35 cellular contexts compared by ENCODE assay signal in genomic region chr7:131727189-131727588, GRCh38.
"Had no signal": no experiment of that assay in that cellular context is flagged by ENCODE, and none has a peak within 500 bp of the region (broad histone marks: within the 10 kb centered on the region; RNA-seq: fewer than 3 reads in every experiment).

No MANE protein-coding gene starts in this region.

- H3K36me3 ChIP-seq: ascending aorta, cardiac muscle cell, WERI-Rb-1 had no signal

- H3K27me3 ChIP-seq: ascending aorta had no signal

- H3K36me3 Mint-ChIP-seq: activated CD8-positive, alpha-beta memory T cell treated with anti-CD3 and anti-CD28 coated beads, Interleukin-2, amount 10 ng/mL, durations not matched to agents 7 days and 5 days; activated naive CD4-positive, alpha-beta T cell treated with anti-CD3 and anti-CD28 coated beads, Interleukin-2, amount 10 ng/mL, durations not matched to agents 7 days and 5 days; activated naive CD4-positive, alpha-beta T cell treated with anti-CD3 and anti-CD28 coated beads, Interleukin-2, amount 50 U/mL, for 24 hours; activated naive CD8-positive, alpha-beta T cell; activated naive CD8-positive, alpha-beta T cell treated with anti-CD3 and anti-CD28 coated beads, Interleukin-2, amount 10 ng/mL, durations not matched to agents 7 days and 5 days; brain; T-cell had no signal

- H3K4me1 ChIP-seq: ascending aorta had no signal

- H3K9me3 ChIP-seq: ascending aorta had no signal

- H3K27me3 Mint-ChIP-seq: activated CD4-positive, alpha-beta memory T cell treated with anti-CD3 and anti-CD28 coated beads, Interleukin-2, amount 10 ng/mL, durations not matched to agents 7 days and 5 days; activated CD8-positive, alpha-beta memory T cell treated with anti-CD3 and anti-CD28 coated beads, Interleukin-2, amount 10 ng/mL, durations not matched to agents 7 days and 5 days; activated naive CD4-positive, alpha-beta T cell treated with anti-CD3 and anti-CD28 coated beads, Interleukin-2, amount 10 ng/mL, durations not matched to agents 7 days and 5 days had no signal

- DNase-seq: activated CD4-positive, alpha-beta memory T cell treated with anti-CD3 and anti-CD28 coated beads, Interleukin-2, amount 10 ng/mL, durations not matched to agents 7 days and 5 days; activated CD4-positive, alpha-beta T cell treated with anti-CD3 and anti-CD28 coated beads for 1 hour; activated CD4-positive, alpha-beta T cell treated with anti-CD3 and anti-CD28 coated beads for 36 hours; activated CD4-positive, alpha-beta T cell treated with anti-CD3 and anti-CD28 coated beads for 48 hours; activated CD4-positive, alpha-beta T cell treated with anti-CD3 and anti-CD28 coated beads, Interleukin-2, amount 50 U/mL, for 1 hour; activated CD4-positive, alpha-beta T cell treated with anti-CD3 and anti-CD28 coated beads, Interleukin-2, amount 50 U/mL, for 48 hours; activated CD4-positive, CD25-positive, alpha-beta regulatory T cell; activated CD8-positive, alpha-beta memory T cell treated with anti-CD3 and anti-CD28 coated beads for 24 hours; activated CD8-positive, alpha-beta memory T cell treated with anti-CD3 and anti-CD28 coated beads, Interleukin-2, amount 10 ng/mL, durations not matched to agents 7 days and 5 days; activated CD8-positive, alpha-beta memory T cell treated with anti-CD3 and anti-CD28 coated beads, Interleukin-2, amount 50 U/mL, for 48 hours; activated CD8-positive, alpha-beta T cell treated with anti-CD3 and anti-CD28 coated beads, Interleukin-2, amount 10 ng/mL, durations not matched to agents 7 days and 5 days; activated effector memory CD4-positive, alpha-beta T cell treated with Interleukin-2 at 50 U/mL for 16 hours; activated gamma-delta T cell; activated naive CD4-positive, alpha-beta T cell treated with anti-CD3 and anti-CD28 coated beads, Interleukin-2, amount 10 ng/mL, durations not matched to agents 7 days and 5 days; activated naive CD4-positive, alpha-beta T cell treated with Interleukin-2 at 50 U/mL for 16 hours; activated naive CD8-positive, alpha-beta T cell treated with anti-CD3 and anti-CD28 coated beads, Interleukin-2, amount 10 ng/mL, durations not matched to agents 7 days and 5 days; activated naive CD8-positive, alpha-beta T cell treated with anti-CD3 and anti-CD28 coated beads, Interleukin-2, amount 50 U/mL, for 24 hours; activated T-cell treated with anti-CD3 and anti-CD28 coated beads, Interleukin-2, amount 50 U/mL, for 24 hours; activated T-cell treated with anti-CD3 and anti-CD28 coated beads, Interleukin-2, amount 50 U/mL, for 48 hours; amygdala; anterior cingulate cortex; caudate nucleus; cerebellar nuclear complex; T-cell; T-helper 17 cell; WERI-Rb-1 had no signal

- H3K4me1 Mint-ChIP-seq: activated CD4-positive, alpha-beta memory T cell treated with anti-CD3 and anti-CD28 coated beads, Interleukin-2, amount 10 ng/mL, durations not matched to agents 7 days and 5 days; activated CD4-positive, alpha-beta T cell treated with anti-CD3 and anti-CD28 coated beads for 36 hours; activated CD8-positive, alpha-beta memory T cell treated with anti-CD3 and anti-CD28 coated beads, Interleukin-2, amount 10 ng/mL, durations not matched to agents 7 days and 5 days; activated naive CD4-positive, alpha-beta T cell treated with anti-CD3 and anti-CD28 coated beads, Interleukin-2, amount 10 ng/mL, durations not matched to agents 7 days and 5 days; activated naive CD4-positive, alpha-beta T cell treated with anti-CD3 and anti-CD28 coated beads, Interleukin-2, amount 50 U/mL, for 24 hours; activated naive CD8-positive, alpha-beta T cell treated with anti-CD3 and anti-CD28 coated beads, Interleukin-2, amount 10 ng/mL, durations not matched to agents 7 days and 5 days; activated naive CD8-positive, alpha-beta T cell treated with anti-CD3 and anti-CD28 coated beads, Interleukin-2, amount 50 U/mL, for 24 hours; brain; central memory CD8-positive, alpha-beta T cell; T-cell; WTC11 had no signal

- H3K4me3 ChIP-seq: ascending aorta, cardiac muscle cell had no signal

- H3K9me3 Mint-ChIP-seq: activated naive CD4-positive, alpha-beta T cell treated with anti-CD3 and anti-CD28 coated beads, Interleukin-2, amount 10 ng/mL, durations not matched to agents 7 days and 5 days had no signal

- H3K4me3 Mint-ChIP-seq: activated CD4-positive, alpha-beta memory T cell treated with anti-CD3 and anti-CD28 coated beads, Interleukin-2, amount 10 ng/mL, durations not matched to agents 7 days and 5 days; activated CD4-positive, alpha-beta T cell treated with anti-CD3 and anti-CD28 coated beads for 36 hours; activated CD8-positive, alpha-beta memory T cell treated with anti-CD3 and anti-CD28 coated beads, Interleukin-2, amount 10 ng/mL, durations not matched to agents 7 days and 5 days; activated CD8-positive, alpha-beta T cell treated with anti-CD3 and anti-CD28 coated beads, Interleukin-2, amount 10 ng/mL, durations not matched to agents 7 days and 5 days; activated naive CD4-positive, alpha-beta T cell treated with anti-CD3 and anti-CD28 coated beads, Interleukin-2, amount 10 ng/mL, durations not matched to agents 7 days and 5 days; activated naive CD4-positive, alpha-beta T cell treated with anti-CD3 and anti-CD28 coated beads, Interleukin-2, amount 50 U/mL, for 24 hours; activated naive CD8-positive, alpha-beta T cell; activated naive CD8-positive, alpha-beta T cell treated with anti-CD3 and anti-CD28 coated beads, Interleukin-2, amount 10 ng/mL, durations not matched to agents 7 days and 5 days; activated naive CD8-positive, alpha-beta T cell treated with anti-CD3 and anti-CD28 coated beads, Interleukin-2, amount 50 U/mL, for 24 hours; activated T-cell treated with anti-CD3 and anti-CD28 coated beads, Interleukin-2, amount 50 U/mL, for 24 hours; brain; central memory CD8-positive, alpha-beta T cell; T-cell; T-helper 17 cell; WTC11 had no signal

- H3K27ac Mint-ChIP-seq: activated CD4-positive, alpha-beta memory T cell treated with anti-CD3 and anti-CD28 coated beads, Interleukin-2, amount 10 ng/mL, durations not matched to agents 7 days and 5 days; activated CD4-positive, alpha-beta T cell treated with anti-CD3 and anti-CD28 coated beads for 36 hours; activated CD8-positive, alpha-beta memory T cell treated with anti-CD3 and anti-CD28 coated beads, Interleukin-2, amount 10 ng/mL, durations not matched to agents 7 days and 5 days; activated CD8-positive, alpha-beta T cell treated with anti-CD3 and anti-CD28 coated beads, Interleukin-2, amount 10 ng/mL, durations not matched to agents 7 days and 5 days; activated naive CD4-positive, alpha-beta T cell treated with anti-CD3 and anti-CD28 coated beads, Interleukin-2, amount 10 ng/mL, durations not matched to agents 7 days and 5 days; activated naive CD4-positive, alpha-beta T cell treated with anti-CD3 and anti-CD28 coated beads, Interleukin-2, amount 50 U/mL, for 24 hours; activated naive CD8-positive, alpha-beta T cell; activated naive CD8-positive, alpha-beta T cell treated with anti-CD3 and anti-CD28 coated beads, Interleukin-2, amount 10 ng/mL, durations not matched to agents 7 days and 5 days; activated naive CD8-positive, alpha-beta T cell treated with anti-CD3 and anti-CD28 coated beads, Interleukin-2, amount 50 U/mL, for 24 hours; activated T-cell treated with anti-CD3 and anti-CD28 coated beads, Interleukin-2, amount 50 U/mL, for 24 hours; activated T-helper 2 cell treated with anti-CD3 and anti-CD28 coated beads, Interferon-gamma antibody, Interleukin-2, Interleukin-4, amounts not matched to agents 10 μg/mL and 5 μg/mL and 100 μg/mL, durations not matched to agents 14 hours and 24 hours and 36 hours; brain; T-cell; T-helper 17 cell; WTC11 had no signal

- ATAC-seq: activated CD4-positive, alpha-beta T cell treated with anti-CD3 and anti-CD28 coated beads for 36 hours; activated CD4-positive, CD25-positive, alpha-beta regulatory T cell treated with anti-CD3 and anti-CD28 coated beads, Interleukin-2, amount 50 U/mL, for 24 hours; activated CD8-positive, alpha-beta memory T cell treated with anti-CD3 and anti-CD28 coated beads, Interleukin-2, amount 10 ng/mL, durations not matched to agents 7 days and 5 days; activated CD8-positive, alpha-beta T cell treated with anti-CD3 and anti-CD28 coated beads, Interleukin-2, amount 10 ng/mL, durations not matched to agents 7 days and 5 days; activated naive CD8-positive, alpha-beta T cell treated with anti-CD3 and anti-CD28 coated beads, Interleukin-2, amount 50 U/mL, for 24 hours; T-cell; T-helper 17 cell; WTC11 had no signal

- H3K27ac ChIP-seq: ascending aorta, cardiac muscle cell, WERI-Rb-1 had no signal
